In the genomic region with DNA sequence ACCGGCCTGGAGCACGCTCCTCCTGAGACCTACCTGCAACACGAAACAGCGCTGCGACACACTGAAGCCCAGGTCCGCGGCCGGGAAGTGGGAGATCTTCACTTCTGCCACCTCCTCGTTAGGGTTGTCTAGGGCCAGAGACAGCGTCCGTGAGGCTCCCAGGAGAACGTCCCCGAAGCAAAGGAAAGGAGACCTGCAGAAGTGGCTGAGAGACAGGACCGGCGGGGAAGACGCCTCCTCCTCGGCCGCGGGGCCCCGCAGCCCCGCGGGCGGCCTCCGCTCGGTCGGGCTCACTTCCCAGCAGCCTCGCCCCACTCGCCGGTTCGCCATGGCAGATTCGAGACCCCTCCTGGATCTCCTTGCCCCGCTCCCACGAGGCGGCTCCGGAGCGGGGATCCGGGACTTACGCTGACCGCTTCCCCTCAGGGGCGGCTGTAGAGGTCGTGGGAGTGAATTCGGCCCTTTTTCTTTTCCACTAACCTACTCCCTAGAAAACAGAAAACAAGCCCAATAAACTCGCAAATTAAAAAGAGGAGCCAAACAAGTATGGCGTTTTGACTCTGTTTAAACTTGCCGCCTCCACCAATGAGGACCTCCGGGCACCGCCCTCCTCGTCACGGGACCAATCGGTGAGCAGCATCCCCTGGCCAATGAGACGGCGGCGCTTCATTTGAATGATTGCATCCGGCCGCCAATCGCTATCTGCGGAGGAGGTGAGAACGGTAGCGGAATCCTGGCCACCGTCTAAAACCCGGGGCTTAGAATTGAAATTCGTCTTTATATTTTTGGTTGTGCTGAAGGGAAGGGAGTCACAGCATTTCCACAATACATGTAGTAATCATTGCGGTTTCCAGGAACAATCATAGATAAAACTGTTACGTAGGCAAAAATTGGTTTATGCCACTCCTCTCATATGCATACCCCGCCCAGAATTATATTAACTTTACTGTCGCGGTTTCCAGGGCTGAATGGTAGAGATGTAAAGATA, we compare ENCODE assay signal across 8 cellular contexts. TPM values are rescaled to one million over a fixed set of nuclear protein-coding genes. Genes with fewer than 3 reads are reported as not detected.
A peak's percentile ranks its signal among the peaks of the same experiment; 100 is the strongest.
DNase-seq lines count a peak whose midpoint lies in the region; ATAC-seq and TF ChIP-seq lines count a peak whose summit lies in the region.

A gene with protein sequence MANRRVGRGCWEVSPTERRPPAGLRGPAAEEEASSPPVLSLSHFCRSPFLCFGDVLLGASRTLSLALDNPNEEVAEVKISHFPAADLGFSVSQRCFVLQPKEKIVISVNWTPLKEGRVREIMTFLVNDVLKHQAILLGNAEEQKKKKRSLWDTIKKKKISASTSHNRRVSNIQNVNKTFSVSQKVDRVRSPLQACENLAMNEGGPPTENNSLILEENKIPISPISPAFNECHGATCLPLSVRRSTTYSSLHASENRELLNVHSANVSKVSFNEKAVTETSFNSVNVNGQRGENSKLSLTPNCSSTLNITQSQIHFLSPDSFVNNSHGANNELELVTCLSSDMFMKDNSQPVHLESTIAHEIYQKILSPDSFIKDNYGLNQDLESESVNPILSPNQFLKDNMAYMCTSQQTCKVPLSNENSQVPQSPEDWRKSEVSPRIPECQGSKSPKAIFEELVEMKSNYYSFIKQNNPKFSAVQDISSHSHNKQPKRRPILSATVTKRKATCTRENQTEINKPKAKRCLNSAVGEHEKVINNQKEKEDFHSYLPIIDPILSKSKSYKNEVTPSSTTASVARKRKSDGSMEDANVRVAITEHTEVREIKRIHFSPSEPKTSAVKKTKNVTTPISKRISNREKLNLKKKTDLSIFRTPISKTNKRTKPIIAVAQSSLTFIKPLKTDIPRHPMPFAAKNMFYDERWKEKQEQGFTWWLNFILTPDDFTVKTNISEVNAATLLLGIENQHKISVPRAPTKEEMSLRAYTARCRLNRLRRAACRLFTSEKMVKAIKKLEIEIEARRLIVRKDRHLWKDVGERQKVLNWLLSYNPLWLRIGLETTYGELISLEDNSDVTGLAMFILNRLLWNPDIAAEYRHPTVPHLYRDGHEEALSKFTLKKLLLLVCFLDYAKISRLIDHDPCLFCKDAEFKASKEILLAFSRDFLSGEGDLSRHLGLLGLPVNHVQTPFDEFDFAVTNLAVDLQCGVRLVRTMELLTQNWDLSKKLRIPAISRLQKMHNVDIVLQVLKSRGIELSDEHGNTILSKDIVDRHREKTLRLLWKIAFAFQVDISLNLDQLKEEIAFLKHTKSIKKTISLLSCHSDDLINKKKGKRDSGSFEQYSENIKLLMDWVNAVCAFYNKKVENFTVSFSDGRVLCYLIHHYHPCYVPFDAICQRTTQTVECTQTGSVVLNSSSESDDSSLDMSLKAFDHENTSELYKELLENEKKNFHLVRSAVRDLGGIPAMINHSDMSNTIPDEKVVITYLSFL (N-terminal part only) (minus strand): TSS at position 562 of the 988 bp plus-strand sequence. CDS start 232 bp downstream, at position 330.

- H3K27ac Mint-ChIP-seq in activated T-helper 17 cell treated with anti-CD3 and anti-CD28 coated beads, Interleukin-2, amount 50 U/mL, for 72 hours: peak within 1 kb of the TSS; percentile 83
- H3K27ac Mint-ChIP-seq in natural killer cell: peak within 1 kb of the TSS; percentile 95 to 96

- H3K4me1 ChIP-seq in Loucy (ENCODE audit: insufficient read depth, low read length, poor library complexity, severe bottlenecking) (peaks cover 38% of the 10 kb centered on the region), RWPE2 (ENCODE audit: insufficient read depth, poor library complexity, severe bottlenecking) (peaks cover 11% of the 10 kb centered on the region)

- no peaks in the 10 kb centered on the region for H3K9me2 ChIP-seq in Loucy (replicated peaks; ENCODE audit: low read depth, low read length)

- peak within 1 kb of the TSS; percentile 92 for H2AFZ ChIP-seq in Loucy (ENCODE audit: low read length)

- no peaks in the 10 kb centered on the region; the same call in none of the 2 replicates for H3K36me3 ChIP-seq in H7 (replicated peaks; ENCODE audit: control insufficient read depth, insufficient read depth, low read length)
- peaks cover 12% of the 10 kb centered on the region; the same call in 1 of the 2 replicates for H3K36me3 ChIP-seq in Loucy (ENCODE audit: insufficient read depth, low read length)
- H3K36me3 ChIP-seq in RWPE2 (ENCODE audit: low read depth): peaks cover 38% of the 10 kb centered on the region

- no peaks in the 10 kb centered on the region for H3K9me3 Mint-ChIP-seq in activated T-helper 17 cell treated with anti-CD3 and anti-CD28 coated beads, Interleukin-2, amount 50 U/mL, for 72 hours
- no peaks in the 10 kb centered on the region for H3K9me3 Mint-ChIP-seq in natural killer cell

- H3F3A ChIP-seq in Loucy (ENCODE audit: low read depth): 0 out of 2 replicates have a peak, but pooled peaks cover 4% of the 10 kb centered on the region

- TF ChIP-seq CTCF in Loucy (conservative IDR thresholded peaks at IDR 0.05; ENCODE audit: low read length) (no peak), RWPE2 (IDR thresholded peaks at IDR 0.05; ENCODE audit: poor library complexity, severe bottlenecking) (no peak), natural killer cell (IDR thresholded peaks at IDR 0.05) (no peak)

- peak within 1 kb of the TSS; percentile 79 for H3K27ac ChIP-seq in RWPE2 (ENCODE audit: poor library complexity, severe bottlenecking)

- no peaks in the 10 kb centered on the region for H3K27me3 Mint-ChIP-seq in activated T-helper 17 cell treated with anti-CD3 and anti-CD28 coated beads, Interleukin-2, amount 50 U/mL, for 72 hours
- H3K27me3 Mint-ChIP-seq in natural killer cell (ENCODE audit: low read depth in 2 of 2): no peaks in the 10 kb centered on the region

- DNase-seq in ELF-1 (ENCODE audit: low read depth, low spot score) (peak; percentile 96), H7 (peak; percentile 87), RWPE2 (ENCODE audit: low spot score) (peak; percentile 95), fibroblast of peridontal ligament (ENCODE audit: extremely low read depth) (peak; percentile 93), natural killer cell (peak; percentile 92)
- peak; percentile 88 to 94 (median 91) for DNase-seq in stimulated activated naive CD4-positive, alpha-beta T cell (lab: John Stamatoyannopoulos, UW)

- peaks cover 5% of the 10 kb centered on the region for H3K4me1 Mint-ChIP-seq in activated T-helper 17 cell treated with anti-CD3 and anti-CD28 coated beads, Interleukin-2, amount 50 U/mL, for 72 hours
- peaks cover 12 to 18% of the 10 kb centered on the region in 2 donors for H3K4me1 Mint-ChIP-seq in natural killer cell

- H3K9ac ChIP-seq in Loucy (ENCODE audit: low read depth, low read length, poor library complexity, severe bottlenecking): peak within 1 kb of the TSS; percentile 96

- H3K4me2 ChIP-seq in Loucy (ENCODE audit: low read depth, low read length, poor library complexity, severe bottlenecking): peak within 1 kb of the TSS; percentile 84

- no peaks in the 10 kb centered on the region for H3K9me3 ChIP-seq in Loucy (ENCODE audit: insufficient read depth, low read depth, low read length)
- H3K9me3 ChIP-seq in RWPE2 (ENCODE audit: severe bottlenecking): no peaks in the 10 kb centered on the region

- peaks cover 50% of the 10 kb centered on the region for H3K79me2 ChIP-seq in Loucy (ENCODE audit: insufficient read depth, low read length)

- peaks cover 13% of the 10 kb centered on the region for H3K36me3 Mint-ChIP-seq in activated T-helper 17 cell treated with anti-CD3 and anti-CD28 coated beads, Interleukin-2, amount 50 U/mL, for 72 hours (ENCODE audit: low read depth)
- no peaks in the 10 kb centered on the region for H3K36me3 Mint-ChIP-seq in natural killer cell

- H3K4me3 Mint-ChIP-seq in activated T-helper 17 cell treated with anti-CD3 and anti-CD28 coated beads, Interleukin-2, amount 50 U/mL, for 72 hours: peak within 1 kb of the TSS; percentile 80
- peak within 1 kb of the TSS; percentile 99 for H3K4me3 Mint-ChIP-seq in natural killer cell

- H3K4me3 ChIP-seq in H7 (ENCODE audit: insufficient read depth, low read depth, low read length) (peak within 1 kb of the TSS; percentile 99), Loucy (ENCODE audit: low read length, poor library complexity, severe bottlenecking) (peak within 1 kb of the TSS; percentile 98), RWPE2 (ENCODE audit: severe bottlenecking) (peak within 1 kb of the TSS; percentile 94)

- no peaks in the 10 kb centered on the region for H3K27me3 ChIP-seq in H7 (ENCODE audit: control insufficient read depth, insufficient read depth, low read length)
- H3K27me3 ChIP-seq in Loucy (ENCODE audit: insufficient read depth, low read length, poor library complexity, severe bottlenecking): no peaks in the 10 kb centered on the region
- H3K27me3 ChIP-seq in RWPE2 (ENCODE audit: insufficient read depth, poor library complexity, severe bottlenecking): no peaks in the 10 kb centered on the region

- intact Hi-C loops in natural killer cell (cut with micrococcal nuclease): no loop called here

- H4K20me1 ChIP-seq in Loucy (ENCODE audit: insufficient read depth, low read length, poor library complexity, severe bottlenecking): peaks cover 33% of the 10 kb centered on the region

- ATAC-seq in RWPE2 (ENCODE audit: low read depth) (peak; percentile 96), natural killer cell (peak; percentile 98 to 99 (median 99))
- ATAC-seq in activated T-helper 17 cell treated with anti-CD3 and anti-CD28 coated beads, Interleukin-2, amount 50 U/mL, for 72 hours (replicated peaks): peak; percentile 98

RNA-seq across cellular contexts. Expression of the gene that starts here (rescaled TPM):
- 48.3 and 65.0 TPM in 2 replicates for total RNA-seq in H7 (2014; rRNA removed; shearing (Covaris generic))
- 10 to 100 TPM; 59.0 to 61.5 TPM for total RNA-seq in activated T-helper 17 cell treated with anti-CD3 and anti-CD28 coated beads, Interleukin-2, amount 50 U/mL, for 72 hours
- 1 to 10 TPM in 2 of 3 donors, under 1 TPM in 1; 0.73 to 1.9 (median 1.1) TPM for total RNA-seq in natural killer cell

Comparison
In these comparisons a context has a peak if more than half of its experiments do, and no peak if none do; other contexts are left out.
1. Peak in every context shown above with its lines: DNase-seq, ATAC-seq, H3K4me3 ChIP-seq and H3K27ac ChIP-seq.
2. RNA of the gene that starts here (total RNA-seq): 59.0 to 61.5 TPM in activated T-helper 17 cell treated with anti-CD3 and anti-CD28 coated beads, Interleukin-2, amount 50 U/mL, for 72 hours and 48.3 to 65.0 TPM in H7; 0.73 to 1.9 TPM in natural killer cell; every median in the first group is over 10 times any median in the second.